ENCODE assay signal across 9 cellular contexts in genomic region chr12:96427269-96427729, GRCh38. TPM values are rescaled to one million over a fixed set of nuclear protein-coding genes. Genes with fewer than 3 reads are reported as not detected.
DNase-seq lines count a peak whose midpoint lies in the region; ATAC-seq and TF ChIP-seq lines count a peak whose summit lies in the region.
"Had no signal": no experiment of that assay in that cellular context is flagged by ENCODE, and none has a peak within 500 bp of the region (broad histone marks: within the 10 kb centered on the region; RNA-seq: fewer than 3 reads in every experiment).

No MANE protein-coding gene starts in this region.

- H3K4me3 ChIP-seq in fibroblast of villous mesenchyme (ENCODE audit: low read depth, low read length) (peak overlapping the region; percentile 58), parathyroid adenoma (ENCODE audit: low read depth, low read length) (no peak overlapping the region)
- H3K4me3 ChIP-seq: BLaER1 had no signal

- H3K27me3 ChIP-seq in parathyroid adenoma (ENCODE audit: control insufficient read depth, insufficient read depth, low read length), result no peaks in the 10 kb centered on the region
- H3K27me3 ChIP-seq: BLaER1 had no signal

- no peaks in the 10 kb centered on the region for H3K9me3 ChIP-seq in parathyroid adenoma (ENCODE audit: control insufficient read depth, low read length)

- no peaks in the 10 kb centered on the region for H3K4me1 ChIP-seq in parathyroid adenoma
- H3K4me1 ChIP-seq: BLaER1 had no signal

- ATAC-seq in HG02870 (IDR thresholded peaks at IDR 0.05; ENCODE audit: unreplicated experiment) (no peak), HG03354 (IDR thresholded peaks at IDR 0.05; ENCODE audit: poor library complexity, severe bottlenecking, unreplicated experiment) (no peak)

- no peak for TF ChIP-seq CTCF in fibroblast of villous mesenchyme (IDR thresholded peaks at IDR 0.05; ENCODE audit: insufficient read depth, low read depth, low read length)
- no peak for TF ChIP-seq CTCF in parathyroid adenoma (IDR thresholded peaks at IDR 0.05)

- peak; percentile 74 for DNase-seq in NCI-H82 (lab: John Stamatoyannopoulos, UW)
- no peak for DNase-seq in NCI-H82 treated with DMSO at 0.1 percent for 48 hours (lab: John Stamatoyannopoulos, UW; ENCODE audit: unreplicated experiment)
- DNase-seq in activated CD4-positive, alpha-beta T cell treated with anti-CD3 and anti-CD28 coated beads, Interleukin-2, amount 50 U/mL, for 48 hours, result peak; percentile 23 to 46
- peak; percentile 100 for DNase-seq in fibroblast of villous mesenchyme (ENCODE audit: low read depth)
- no peak for DNase-seq in NCI-H345 (lab: John Stamatoyannopoulos, UW)

- H3K9ac ChIP-seq in parathyroid adenoma, result no peak overlapping the region
- H3K9ac ChIP-seq: BLaER1 had no signal

- no peak overlapping the region for H3K4me2 ChIP-seq in parathyroid adenoma (ENCODE audit: low read length)
- H3K4me2 ChIP-seq: BLaER1 had no signal

- no peaks in the 10 kb centered on the region for H3K36me3 ChIP-seq in parathyroid adenoma (ENCODE audit: control insufficient read depth, insufficient read depth, low read length)
- H3K36me3 ChIP-seq: BLaER1 had no signal

- peak overlapping the region; percentile 20 for H3K27ac ChIP-seq in parathyroid adenoma
- H3K27ac ChIP-seq: BLaER1 had no signal

- no peaks in the 10 kb centered on the region for H3K79me2 ChIP-seq in parathyroid adenoma

- peak overlapping the region; percentile 20 for H2AFZ ChIP-seq in parathyroid adenoma

RNA-seq across cellular contexts. Expression of gene CDK17, which starts 27.1 kb away (rescaled TPM):
- 61.5 and 73.8 TPM in 2 replicates for total RNA-seq in fibroblast of villous mesenchyme

Comparison
In these comparisons a context has a peak if more than half of its experiments do, and no peak if none do; other contexts are left out.
1. DNase-seq: peak in NCI-H82 (single experiment), activated CD4-positive, alpha-beta T cell treated with anti-CD3 and anti-CD28 coated beads, Interleukin-2, amount 50 U/mL, for 48 hours (2 of 2) and fibroblast of villous mesenchyme (single experiment); none in NCI-H82 treated with DMSO at 0.1 percent for 48 hours (single experiment) and NCI-H345 (single experiment).